24 cellular contexts compared by ENCODE assay signal in genomic region chr20:53212018-53212417, GRCh38.
DNase-seq lines count a peak whose midpoint lies in the region; ATAC-seq, FAIRE-seq and TF ChIP-seq lines count a peak whose summit lies in the region.
"Had no signal": no experiment of that assay in that cellular context is flagged by ENCODE, and none has a peak within 500 bp of the region (broad histone marks: within the 10 kb centered on the region; RNA-seq: fewer than 3 reads in every experiment).

No MANE protein-coding gene starts in this region.

- H2BK120ac ChIP-seq in IMR-90 (ENCODE audit: low read depth, low read length): no peak overlapping the region

- no peak overlapping the region for H3K4ac ChIP-seq in IMR-90 (ENCODE audit: low read depth, low read length)

- H3K27me3 ChIP-seq in HepG2 (ENCODE audit: control insufficient read depth in 1 of 2, insufficient read depth in 2 of 2, low read length in 2 of 2): peaks cover 0 to 11% of the 10 kb centered on the region in 2 experiments; a peak in 2 of 5 replicates
- H3K27me3 ChIP-seq in right lobe of liver: no peaks in the 10 kb centered on the region
- no peaks in the 10 kb centered on the region; the same call in 1 of the 2 replicates for H3K27me3 ChIP-seq in IMR-90 (ENCODE audit: control insufficient read depth, insufficient read depth, low read length)
- H3K27me3 ChIP-seq: BE2C, BLaER1 had no signal

- no TSS peak for BruUV-seq in HepG2 (replicated peaks; lab: Mats Ljungman, UMichigan)
- BruUV-seq in IMR-90 (replicated peaks; lab: Mats Ljungman, UMichigan): no TSS peak

- H2BK20ac ChIP-seq in IMR-90 (ENCODE audit: low read depth, low read length): no peak overlapping the region

- H2BK15ac ChIP-seq in IMR-90 (ENCODE audit: low read depth, low read length): no peak overlapping the region

- ATAC-seq in HepG2: no peak
- ATAC-seq in right lobe of liver: no peak
- no peak for ATAC-seq in IMR-90 (ENCODE audit: low read depth)
- ATAC-seq in HG03135 (IDR thresholded peaks at IDR 0.05; ENCODE audit: unreplicated experiment): no peak
- ATAC-seq: GM12878 had no signal

- H3K18ac ChIP-seq in IMR-90 (ENCODE audit: low read depth, low read length): no peak overlapping the region

- intact Hi-C loops in HepG2 (cut with micrococcal nuclease; ENCODE audit: unreplicated experiment) (loop anchor here (10.0 kb wide), 1 partner anchor 267 kb away; no protein-coding TSS in a partner anchor), right lobe of liver (cut with DNase I) (no loop called here), IMR-90 (cut with micrococcal nuclease) (loop anchor here (10.0 kb wide), 1 partner anchor 333 kb away; no protein-coding TSS in a partner anchor)

- 46% methylated on average over 5 of the region's 5 CpGs for WGBS in HepG2 (ENCODE audit: low lambda C conversion rate)
- WGBS in right lobe of liver (ENCODE audit: insufficient coverage, low coverage, low lambda C conversion rate, missing lambda C conversion rate): 73% methylated on average over 4 of the region's 5 CpGs
- WGBS in IMR-90 (ENCODE audit: extremely low coverage in 2 of 2, insufficient read length in 1 of 2), 2 experiments: 83% methylated on average over 3 of the region's 5 CpGs; no CpG with 5 or more reads in 1 of the 2 experiments

- no peaks in the 10 kb centered on the region for H3K9me1 ChIP-seq in IMR-90 (ENCODE audit: insufficient read depth, low read length)

- no peak overlapping the region for H4K91ac ChIP-seq in IMR-90 (ENCODE audit: insufficient read depth, low read depth, low read length)

- H3K23ac ChIP-seq in IMR-90 (ENCODE audit: low read depth, low read length): no peak overlapping the region

- peak; percentile 11 for DNase-seq in NOMO-1 treated with DMSO at 0.1 percent for 48 hours (lab: John Stamatoyannopoulos, UW; ENCODE audit: unreplicated experiment)
- DNase-seq in NOMO-1 treated with dmso at 0.1 percent for 144 hours (lab: John Stamatoyannopoulos, UW; ENCODE audit: unreplicated experiment): no peak
- DNase-seq in HepG2 (ENCODE audit: low spot score): no peak
- DNase-seq in right lobe of liver: no peak
- DNase-seq in IMR-90: no peak
- DNase-seq in GM10266 (ENCODE audit: extremely low spot score): no peak
- DNase-seq: ACHN; BE2C; C1 segment of cervical spinal cord; Calu3; CD4-positive, alpha-beta memory T cell; CD4-positive, CD25-positive, alpha-beta regulatory T cell; CD8-positive, alpha-beta memory T cell; COR-L47; DMS79 treated with DMSO at 0.1 percent for 48 hours; GF-D8 had no signal

- H3K56ac ChIP-seq in IMR-90 (ENCODE audit: extremely low read depth, insufficient read depth, low read length): no peak overlapping the region

- TF ChIP-seq RAD21 in HepG2 (CRISPR knock-in tag; IDR thresholded peaks at IDR 0.05) (no peak), IMR-90 (IDR thresholded peaks at IDR 0.05; ENCODE audit: low read length) (no peak)

- H3K36me3 ChIP-seq in HepG2 (replicated peaks in 1 of 2; ENCODE audit: control insufficient read depth in 1 of 2, insufficient read depth in 2 of 2, low read length in 2 of 2): no peaks in the 10 kb centered on the region
- H3K36me3 ChIP-seq in right lobe of liver: no peaks in the 10 kb centered on the region
- H3K36me3 ChIP-seq in IMR-90 (ENCODE audit: control insufficient read depth, insufficient read depth, low read length): no peaks in the 10 kb centered on the region
- H3K36me3 ChIP-seq: BE2C, BLaER1 had no signal

- in situ Hi-C loops in HepG2 (cut with HindIII; ENCODE audit: extremely low pct_ligation_motif_present, low pct_unique_long_range_greater_than_20kb) (loop anchor here (5.0 to 25.0 kb wide), 3 partner anchors 325 to 897 kb away; no protein-coding TSS in a partner anchor), IMR-90 (cut with MboI; ENCODE audit: low sequenced_read_pairs) (loop anchor here (25.0 kb wide), 1 partner anchor 900 kb away; no protein-coding TSS in a partner anchor)

- peak; percentile 37 for FAIRE-seq in HepG2 (lab: Jason Lieb, UNC)
- FAIRE-seq: D721Med, G401.6, GM12878, GM12892, GM18507 had no signal

- H3K9me3 ChIP-seq in HepG2 (ENCODE audit: low read length): no peaks in the 10 kb centered on the region
- H3K9me3 ChIP-seq in right lobe of liver: no peaks in the 10 kb centered on the region
- H3K9me3 ChIP-seq in IMR-90 (ENCODE audit: control insufficient read depth, insufficient read depth, low read length): no peaks in the 10 kb centered on the region
- H3K9me3 ChIP-seq: BE2C, BLaER1 had no signal

- CTCF ChIA-PET in HepG2 (lab: Yijun Ruan, JAX; ENCODE audit: low intra/inter-chr PET ratio, low total read pairs) (no interaction called here), IMR-90 (lab: Yijun Ruan, JAX) (interaction anchor here (0.6 kb wide), 1 partner anchor 854 kb away, joined by 5 read pairs; no protein-coding TSS in a partner anchor)

- no peak overlapping the region for H3K4me3 ChIP-seq in HepG2 (replicated peaks in 1 of 3; ENCODE audit: insufficient read depth in 1 of 3, low read depth in 2 of 3, low read length in 3 of 3)
- no peak overlapping the region for H3K4me3 ChIP-seq in right lobe of liver
- H3K4me3 ChIP-seq in IMR-90 (ENCODE audit: insufficient read depth, low read depth, low read length): no peak overlapping the region
- H3K4me3 ChIP-seq: BLaER1, GM12878 had no signal

- H3K79me1 ChIP-seq in IMR-90 (ENCODE audit: low read depth in 1 of 2, low read length in 2 of 2): no peaks in the 10 kb centered on the region

- no peak overlapping the region for H3K14ac ChIP-seq in IMR-90 (replicated peaks; ENCODE audit: low read depth, low read length)

- no peaks in the 10 kb centered on the region for H3K79me2 ChIP-seq in HepG2 (ENCODE audit: insufficient read depth, low read length)

- TF ChIP-seq EP300 in HepG2 (IDR thresholded peaks at IDR 0.05; ENCODE audit: low read depth in 2 of 2, low read length in 2 of 2) (no peak), HepG2 (CRISPR knock-in tag; IDR thresholded peaks at IDR 0.05; ENCODE audit: borderline replicate concordance) (no peak)

- POLR2A ChIA-PET in HepG2 (lab: Yijun Ruan, JAX) (no interaction called here), IMR-90 (lab: Charles Lee; ENCODE audit: unreplicated experiment) (no interaction called here)

- no peak overlapping the region for H3K9ac ChIP-seq in HepG2 (ENCODE audit: insufficient read depth, low read depth, low read length)
- H3K9ac ChIP-seq in IMR-90 (ENCODE audit: low read depth, low read length): no peak overlapping the region
- H3K9ac ChIP-seq: BLaER1 had no signal

- no peak overlapping the region for H2AFZ ChIP-seq in HepG2 (ENCODE audit: low read length)
- no peak overlapping the region for H2AFZ ChIP-seq in IMR-90 (replicated peaks; ENCODE audit: low read length, poor library complexity)

- TF ChIP-seq POLR2A in HepG2 (IDR thresholded peaks at IDR 0.05; ENCODE audit: insufficient read depth in 1 of 2, low read depth in 2 of 2, low read length in 2 of 2) (no peak), right lobe of liver (IDR thresholded peaks at IDR 0.05) (no peak), IMR-90 (IDR thresholded peaks at IDR 0.05; ENCODE audit: low read depth, low read length) (no peak)

- no peak overlapping the region for H4K5ac ChIP-seq in IMR-90 (ENCODE audit: low read depth, low read length)

- dilution Hi-C loops in IMR-90 (cut with HindIII; ENCODE audit: low sequenced_read_pairs, unreplicated experiment): no loop called here

- H2AK5ac ChIP-seq in IMR-90 (ENCODE audit: low read depth, low read length): no peak overlapping the region

- H4K20me1 ChIP-seq in HepG2 (ENCODE audit: insufficient read depth, low read length): no peaks in the 10 kb centered on the region
- H4K20me1 ChIP-seq in IMR-90 (ENCODE audit: insufficient read depth, low read length): no peaks in the 10 kb centered on the region
- H4K20me1 ChIP-seq: BLaER1 had no signal

- H2AK9ac ChIP-seq in IMR-90 (replicated peaks; ENCODE audit: low read depth, low read length, poor library complexity): no peak overlapping the region

- H3K4me2 ChIP-seq in HepG2 (ENCODE audit: low read depth, low read length): no peak overlapping the region
- no peak overlapping the region for H3K4me2 ChIP-seq in IMR-90 (ENCODE audit: low read depth, low read length)
- H3K4me2 ChIP-seq: BLaER1 had no signal

- H3K27ac ChIP-seq in HepG2 (ENCODE audit: extremely low read length, insufficient read depth, low read length) (no peak overlapping the region), right lobe of liver (no peak overlapping the region), IMR-90 (ENCODE audit: insufficient read depth, low read length) (no peak overlapping the region)
- H3K27ac ChIP-seq: 22Rv1, BLaER1 had no signal

- no peaks in the 10 kb centered on the region for H3K4me1 ChIP-seq in HepG2 (ENCODE audit: insufficient read depth, low read length)
- peaks cover 0 to 21% (median 3%) of the 10 kb centered on the region in 4 donors for H3K4me1 ChIP-seq in right lobe of liver
- H3K4me1 ChIP-seq in IMR-90 (ENCODE audit: control insufficient read depth, insufficient read depth, low read length): no peaks in the 10 kb centered on the region
- H3K4me1 ChIP-seq: BLaER1 had no signal

- no peak overlapping the region for H2BK5ac ChIP-seq in IMR-90 (ENCODE audit: low read depth, low read length, poor library complexity, severe bottlenecking)

- TF ChIP-seq CTCF in HepG2 (CRISPR knock-in tag; IDR thresholded peaks at IDR 0.05) (no peak), right lobe of liver (IDR thresholded peaks at IDR 0.05) (no peak), IMR-90 (conservative IDR thresholded peaks at IDR 0.05; ENCODE audit: low read depth, low read length) (no peak), GM10266 (IDR thresholded peaks at IDR 0.05; ENCODE audit: control insufficient read depth, insufficient read depth, low read depth, missing control alignments) (no peak)

- no peak overlapping the region for H4K8ac ChIP-seq in IMR-90 (ENCODE audit: low read depth in 2 of 2, low read length in 2 of 2)

TF ChIP-seq in HepG2, 621 proteins besides CTCF, POLR2A, EP300 and RAD21 (continues in another document):
- no peak for TF ChIP-seq PBX2 (CRISPR knock-in tag; IDR thresholded peaks at IDR 0.05)

TF ChIP-seq in IMR-90, 13 proteins besides CTCF, POLR2A, EP300 and RAD21:
- no peak for TF ChIP-seq BHLHE40 (IDR thresholded peaks at IDR 0.05; ENCODE audit: low read depth, low read length)
- peak; percentile 29; the same call in 1 of the 2 replicates for TF ChIP-seq NFE2L2 (IDR thresholded peaks at IDR 0.05; ENCODE audit: low read depth, low read length)

Comparison
In these comparisons a context has a peak if more than half of its experiments do, and no peak if none do; other contexts are left out.
1. intact Hi-C loops: an anchor here in HepG2 (10.0 kb wide) and IMR-90 (10.0 kb wide); none called in right lobe of liver.